ENCODE assay signal across 10 cellular contexts in the genomic region with DNA sequence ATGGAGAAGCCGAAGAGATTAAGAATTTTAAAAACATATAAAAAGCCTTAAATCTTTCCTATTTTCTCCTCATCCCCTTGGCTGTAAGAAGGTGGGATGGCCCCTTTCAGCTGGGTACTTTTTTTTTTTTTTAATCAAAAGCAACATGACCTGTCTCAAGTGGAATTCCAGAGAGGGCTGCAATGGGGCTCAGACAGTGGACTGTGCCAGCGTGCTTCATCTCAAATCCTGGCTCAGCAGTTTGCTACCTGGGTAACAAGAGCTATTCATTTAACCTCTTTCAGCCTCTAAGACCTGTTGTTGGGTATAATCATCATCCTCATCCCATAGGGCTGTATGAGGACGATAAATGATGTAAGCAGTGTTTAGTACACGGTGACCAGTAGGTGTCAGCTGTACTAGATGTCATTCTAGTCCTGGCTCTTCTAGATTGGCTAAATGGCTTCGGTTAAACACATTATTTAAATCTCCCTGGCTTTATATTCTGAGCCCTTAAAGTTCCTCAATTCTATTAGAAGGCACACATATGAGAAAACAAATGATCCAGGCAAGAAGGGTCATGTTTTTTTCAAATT. TPM values are rescaled to one million over a fixed set of nuclear protein-coding genes. Genes with fewer than 3 reads are reported as not detected.
DNase-seq lines count a peak whose midpoint lies in the region; ATAC-seq, FAIRE-seq and TF ChIP-seq lines count a peak whose summit lies in the region.
"Had no signal": no experiment of that assay in that cellular context is flagged by ENCODE, and none has a peak within 500 bp of the region (broad histone marks: within the 10 kb centered on the region; RNA-seq: fewer than 3 reads in every experiment).

No MANE protein-coding gene starts in this region.

- no peak for ATAC-seq in activated CD8-positive, alpha-beta memory T cell treated with anti-CD3 and anti-CD28 coated beads, Interleukin-2, amount 10 ng/mL, durations not matched to agents 7 days and 5 days
- ATAC-seq in K562 = peak; percentile 95

- no peaks in the 10 kb centered on the region for H3K9me1 ChIP-seq in K562 (ENCODE audit: control insufficient read depth, insufficient read depth, low read length)

- no peaks in the 10 kb centered on the region for H4K20me1 ChIP-seq in K562 (replicated peaks; ENCODE audit: control insufficient read depth, insufficient read depth, low read length)

- TF ChIP-seq EP300 in K562 (IDR thresholded peaks at IDR 0.05; ENCODE audit: low read length) (no peak), stomach (IDR thresholded peaks at IDR 0.05) (no peak)

- POLR2A ChIA-PET in K562 (lab: Yijun Ruan, JAX) = no interaction called here

- H3K4me3 ChIP-seq in Jurkat, Clone E6-1 (ENCODE audit: low read length) = no peak overlapping the region
- H3K4me3 ChIP-seq in K562 = no peak overlapping the region
- H3K4me3 ChIP-seq in stomach = no peak overlapping the region

- no peaks in the 10 kb centered on the region for H3K4me1 Mint-ChIP-seq in activated CD8-positive, alpha-beta memory T cell treated with anti-CD3 and anti-CD28 coated beads, Interleukin-2, amount 10 ng/mL, durations not matched to agents 7 days and 5 days

- no peak overlapping the region for H3K4me3 Mint-ChIP-seq in activated CD8-positive, alpha-beta memory T cell treated with anti-CD3 and anti-CD28 coated beads, Interleukin-2, amount 10 ng/mL, durations not matched to agents 7 days and 5 days

- H3K9me3 Mint-ChIP-seq in activated CD8-positive, alpha-beta memory T cell treated with anti-CD3 and anti-CD28 coated beads, Interleukin-2, amount 10 ng/mL, durations not matched to agents 7 days and 5 days (ENCODE audit: low read depth) = no peaks in the 10 kb centered on the region

- peak; percentile 34 to 50 (median 50); a peak in 5 of 6 replicates for TF ChIP-seq CTCF in K562 (IDR thresholded peaks at IDR 0.05 in 2 of 3, conservative IDR thresholded peaks at IDR 0.05 in 1 of 3; ENCODE audit: insufficient read depth in 2 of 3, low read depth in 1 of 3, low read length in 3 of 3)
- TF ChIP-seq CTCF in stomach (IDR thresholded peaks at IDR 0.05) = no peak

- H3K4me2 ChIP-seq in K562 (ENCODE audit: insufficient read depth, low read length) = no peak overlapping the region

- TF ChIP-seq POLR2A in K562 (conservative IDR thresholded peaks at IDR 0.05) = no peak
- no peak for TF ChIP-seq POLR2A in stomach (IDR thresholded peaks at IDR 0.05)

- peak in 1 of 2 experiments; percentile 47; a peak in 2 of 4 replicates for TF ChIP-seq RAD21 in K562 (CRISPR knock-in tag; conservative IDR thresholded peaks at IDR 0.05 in 1 of 2, IDR thresholded peaks at IDR 0.05 in 1 of 2)

- FAIRE-seq in K562 (lab: Jason Lieb, UNC) = peak; percentile 91

- peak; percentile 9 for DNase-seq in activated CD8-positive, alpha-beta memory T cell treated with anti-CD3 and anti-CD28 coated beads, Interleukin-2, amount 10 ng/mL, durations not matched to agents 7 days and 5 days
- DNase-seq in activated CD8-positive, alpha-beta memory T cell treated with anti-CD3 and anti-CD28 coated beads, Interleukin-2, amount 50 U/mL, for 48 hours = no peak
- peak; percentile 10 for DNase-seq in Jurkat, Clone E6-1 (ENCODE audit: low read depth, low spot score)
- DNase-seq in K562 (ENCODE audit: extremely low read depth in 1 of 4, low spot score in 3 of 4) = peak; percentile 45 to 57 (median 49)
- peak; percentile 37 for DNase-seq in renal cortical epithelial cell (ENCODE audit: low read depth)
- DNase-seq in stomach = no peak
- no peak for DNase-seq in Ammon's horn (ENCODE audit: low spot score)
- no peak for DNase-seq in NCI-H345 (lab: John Stamatoyannopoulos, UW)
- DNase-seq: activated CD4-positive, alpha-beta T cell treated with anti-CD3 and anti-CD28 coated beads, Interleukin-2, amount 50 U/mL, for 48 hours; NCI-H187 treated with DMSO at 0.1 percent for 48 hours had no signal

- BruUV-seq in K562 (replicated peaks; lab: Mats Ljungman, UMichigan) = no TSS peak

- H3K27ac ChIP-seq in K562 (ENCODE audit: extremely low read depth, low read depth, low read length) (no peak overlapping the region), stomach (no peak overlapping the region)

- no peaks in the 10 kb centered on the region for H3K9me3 ChIP-seq in K562 (replicated peaks; ENCODE audit: control insufficient read depth, insufficient read depth, low read depth, low read length)
- H3K9me3 ChIP-seq in stomach = no peaks in the 10 kb centered on the region

- no peaks in the 10 kb centered on the region for H3K79me2 ChIP-seq in K562 (ENCODE audit: control insufficient read depth, insufficient read depth, low read length)

- peaks cover 9 to 30% of the 10 kb centered on the region in 2 experiments; a peak in 3 of 5 replicates for H3K27me3 ChIP-seq in K562 (ENCODE audit: control insufficient read depth in 2 of 2, insufficient read depth in 2 of 2, low read length in 2 of 2)
- H3K27me3 ChIP-seq in stomach = peaks cover 0 to under 1% (median 0%) of the 10 kb centered on the region in 3 donors

- in situ Hi-C loops in K562 (cut with MboI) = no loop called here

- CTCF ChIA-PET in activated CD8-positive, alpha-beta memory T cell treated with anti-CD3 and anti-CD28 coated beads, Interleukin-2, amount 10 ng/mL, durations not matched to agents 7 days and 5 days (lab: Charles Lee) = no interaction called here
- CTCF ChIA-PET in K562 (lab: Yijun Ruan, JAX; ENCODE audit: low intra/inter-chr PET ratio) = interaction anchor here (0.7 kb wide), 1 partner anchor 48 kb away, joined by 3 read pairs; no protein-coding TSS in a partner anchor

- H3K4me1 ChIP-seq in K562 (replicated peaks in 1 of 2; ENCODE audit: control insufficient read depth in 2 of 2, insufficient read depth in 2 of 2, low read length in 2 of 2) (peaks cover 0 to 2% of the 10 kb centered on the region in 2 experiments; a peak in 2 of 5 replicates), stomach (no peaks in the 10 kb centered on the region)

- 6% methylated on average over 5 of the region's 5 CpGs for WGBS in K562 (ENCODE audit: insufficient coverage, low coverage, missing lambda C conversion rate)
- WGBS in stomach, 5 donors = 58 to 68% (median 62%) methylated on average over 5 of the region's 5 CpGs

- H3K36me3 Mint-ChIP-seq in activated CD8-positive, alpha-beta memory T cell treated with anti-CD3 and anti-CD28 coated beads, Interleukin-2, amount 10 ng/mL, durations not matched to agents 7 days and 5 days = peaks cover 1% of the 10 kb centered on the region

- intact Hi-C loops in K562 (cut with micrococcal nuclease) = no loop called here
- intact Hi-C loops in stomach (cut with DNase I; ENCODE audit: low total_unique reads) = no loop called here

- H3K27ac Mint-ChIP-seq in activated CD8-positive, alpha-beta memory T cell treated with anti-CD3 and anti-CD28 coated beads, Interleukin-2, amount 10 ng/mL, durations not matched to agents 7 days and 5 days = no peak overlapping the region

- H3K9ac ChIP-seq in K562 (ENCODE audit: insufficient read depth in 1 of 2, low read depth in 2 of 2, low read length in 2 of 2) = no peak overlapping the region

- peaks cover 46% of the 10 kb centered on the region for H3K27me3 Mint-ChIP-seq in activated CD8-positive, alpha-beta memory T cell treated with anti-CD3 and anti-CD28 coated beads, Interleukin-2, amount 10 ng/mL, durations not matched to agents 7 days and 5 days

- no peak overlapping the region for H2AFZ ChIP-seq in K562 (ENCODE audit: low read depth, low read length)

- H3K36me3 ChIP-seq in K562 (ENCODE audit: control insufficient read depth, insufficient read depth, low read length) (no peaks in the 10 kb centered on the region), stomach (no peaks in the 10 kb centered on the region)

TF ChIP-seq in K562, 482 proteins besides CTCF, POLR2A, EP300 and RAD21:
- 0 out of 2 replicates have a peak, but pooled peaks have one; percentile 24 for TF ChIP-seq CREM (IDR thresholded peaks at IDR 0.05; ENCODE audit: low read depth)
- TF ChIP-seq SMARCB1 (IDR thresholded peaks at IDR 0.05; ENCODE audit: insufficient read length, low read depth) = no peak
- TF ChIP-seq, protein P1, sequence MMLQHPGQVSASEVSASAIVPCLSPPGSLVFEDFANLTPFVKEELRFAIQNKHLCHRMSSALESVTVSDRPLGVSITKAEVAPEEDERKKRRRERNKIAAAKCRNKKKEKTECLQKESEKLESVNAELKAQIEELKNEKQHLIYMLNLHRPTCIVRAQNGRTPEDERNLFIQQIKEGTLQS (IDR thresholded peaks at IDR 0.05) = 0 out of 2 replicates have a peak, but pooled peaks have one; percentile 19
- TF ChIP-seq, protein P1 (CRISPR knock-in tag; conservative IDR thresholded peaks at IDR 0.05) = no peak
TF ChIP-seq in K562: peak in this region for 2.

RNA-seq across cellular contexts. Expression of a gene that starts 6.9 kb away (rescaled TPM):
- total RNA-seq in activated CD8-positive, alpha-beta memory T cell treated with anti-CD3 and anti-CD28 coated beads, Interleukin-2, amount 10 ng/mL, durations not matched to agents 7 days and 5 days = not detected
- polyA plus RNA-seq in Jurkat, Clone E6-1 (2012; ENCODE audit: insufficient read depth, insufficient read length) = not detected
- total RNA-seq in K562 (2011; cell fraction: chromatin; rRNA removed; ENCODE audit: low replicate concordance) = 0.37 TPM in 1 of 2 replicates, not detected in the other
- 0.50 and 0.53 TPM in 2 replicates for total RNA-seq in K562 (2011; cell fraction: nucleolus; rRNA removed)
- total RNA-seq in K562 (2011; cell fraction: nucleoplasm; rRNA removed) = 0.29 and 0.46 TPM in 2 replicates
- total RNA-seq in K562 (2014; rRNA removed) = 0.08 TPM in 1 of 2 replicates, not detected in the other
- not detected in 2 replicates for total RNA-seq in K562 (2014; rRNA removed; fragmentation: Illumina TruSeq; extraction: Trizol)
- not detected in 2 replicates for total RNA-seq in K562 (2015; rRNA removed; fragmentation: Illumina TruSeq; extraction: Trizol)
- total RNA-seq in K562 (2021) = 0.04 TPM in 2 replicates
- 0.13 and 0.35 TPM in 2 replicates for polyA plus RNA-seq in K562 (2011; rRNA removed)
- polyA plus RNA-seq in K562 (2011; cell fraction: cytosol; rRNA removed) = 0.35 and 0.51 TPM in 2 replicates
- polyA plus RNA-seq in K562 (2011; cell fraction: nucleus; rRNA removed) = 0.17 and 0.28 TPM in 2 replicates
- polyA plus RNA-seq in K562 (2012) = 0.21 TPM in 2 replicates
- polyA plus RNA-seq in K562 (2014; fragmentation: Illumina TruSeq; extraction: Trizol) = 0.01 and 0.03 TPM in 2 replicates
- under 1 TPM in 1 of 2 experiments, not detected in 1; 0.01 TPM for polyA plus RNA-seq in K562 (2014; fragmentation: Nextera tagmentation; extraction: Ambion mirVana)
- 0.01 TPM in 2 replicates for polyA plus RNA-seq in K562 (2014; rRNA removed)
- polyA minus RNA-seq in K562 (2011; rRNA and poly(A)+ RNA removed) = 0.21 and 0.27 TPM in 2 replicates
- polyA minus RNA-seq in K562 (2011; cell fraction: cytosol; rRNA and poly(A)+ RNA removed) = 0.38 and 1.2 TPM in 2 replicates
- polyA minus RNA-seq in K562 (2011; cell fraction: nucleus; rRNA and poly(A)+ RNA removed) = 0.27 and 1.00 TPM in 2 replicates
- 4.7 and 6.3 TPM in 2 replicates for total RNA-seq in renal cortical epithelial cell
- total RNA-seq in stomach = 1 to 10 TPM in 1 of 5 donors, under 1 TPM in 2, not detected in 2; 0.29 to 1.3 (median 0.45) TPM
- polyA plus RNA-seq in stomach = under 1 TPM; 0.12 to 0.78 (median 0.76) TPM

Comparison
In these comparisons a context has a peak if more than half of its experiments do, and no peak if none do; other contexts are left out.
1. DNase-seq: peak in activated CD8-positive, alpha-beta memory T cell treated with anti-CD3 and anti-CD28 coated beads, Interleukin-2, amount 10 ng/mL, durations not matched to agents 7 days and 5 days (single experiment), Jurkat, Clone E6-1 (single experiment), K562 (4 of 4) and renal cortical epithelial cell (single experiment); none in activated CD8-positive, alpha-beta memory T cell treated with anti-CD3 and anti-CD28 coated beads, Interleukin-2, amount 50 U/mL, for 48 hours (single experiment), stomach (single experiment), Ammon's horn (single experiment) and NCI-H345 (single experiment).
2. CTCF ChIP-seq: peak in K562 (3 of 3); none in stomach (0 of 7).